Comparison of ENCODE assay signal across 8 cellular contexts in genomic region chr1:25245809-25246599, GRCh38. TPM values are rescaled to one million over a fixed set of nuclear protein-coding genes. Genes with fewer than 3 reads are reported as not detected.
DNase-seq lines count a peak whose midpoint lies in the region; ATAC-seq and TF ChIP-seq lines count a peak whose summit lies in the region.

No MANE protein-coding gene starts in this region.

- H3K27ac ChIP-seq in GM23248 (peak overlapping the region; percentile 96), osteoblast (ENCODE audit: low read depth, low read length) (peak overlapping the region; percentile 99)

- H3K9ac ChIP-seq in GM23248: peak overlapping the region; percentile 96

- no peak overlapping the region for H2AFZ ChIP-seq in GM23248
- no peak overlapping the region for H2AFZ ChIP-seq in osteoblast (ENCODE audit: low read length)

- H3F3A ChIP-seq in GM23248 (ENCODE audit: insufficient read depth): peaks cover 61% of the 10 kb centered on the region

- TF ChIP-seq CTCF in fibroblast of pulmonary artery (IDR thresholded peaks at IDR 0.05; ENCODE audit: low read length, missing control alignments): no peak
- no peak for TF ChIP-seq CTCF in osteoblast (IDR thresholded peaks at IDR 0.05; ENCODE audit: extremely low read depth, low read depth, low read length)

- no peaks in the 10 kb centered on the region for H3K9me2 ChIP-seq in GM23248 (ENCODE audit: insufficient read depth)

- H3K27me3 ChIP-seq in GM23248 (replicated peaks; ENCODE audit: insufficient read depth) (no peaks in the 10 kb centered on the region), osteoblast (ENCODE audit: insufficient read depth, low read length) (no peaks in the 10 kb centered on the region)

- H3K9me3 ChIP-seq in GM23248 (ENCODE audit: low read depth) (no peaks in the 10 kb centered on the region), osteoblast (ENCODE audit: low read depth, low read length) (no peaks in the 10 kb centered on the region)

- peaks cover 35% of the 10 kb centered on the region for H3K4me1 ChIP-seq in GM23248 (ENCODE audit: insufficient read depth)
- peaks cover 25% of the 10 kb centered on the region for H3K4me1 ChIP-seq in osteoblast (ENCODE audit: insufficient read depth, low read length)

- H3K4me2 ChIP-seq in GM23248 (ENCODE audit: unreplicated experiment): peak overlapping the region; percentile 95
- peak overlapping the region; percentile 87 for H3K4me2 ChIP-seq in osteoblast (ENCODE audit: insufficient read depth, low read length)

- in situ Hi-C loops in GM23248 (cut with MboI): loop anchor here (25.0 kb wide), 1 partner anchor 566 kb away; the partner anchor contains the start of genes MTFR1L and SELENON

- WGBS in GM23248 (ENCODE audit: low coverage in 1 of 2, low lambda C conversion rate in 2 of 2, missing lambda C conversion rate in 2 of 2), 2 experiments: 9 to 13% methylated on average over 30 of the region's 30 CpGs

- no peak for ATAC-seq in HG03196 (IDR thresholded peaks at IDR 0.05; ENCODE audit: unreplicated experiment)
- ATAC-seq in HG02870 (IDR thresholded peaks at IDR 0.05; ENCODE audit: unreplicated experiment): no peak

- peaks cover 57% of the 10 kb centered on the region for H3K79me2 ChIP-seq in GM23248 (ENCODE audit: insufficient read depth)
- peaks cover 46% of the 10 kb centered on the region for H3K79me2 ChIP-seq in osteoblast (ENCODE audit: insufficient read depth, low read length)

- H3K4me3 ChIP-seq in GM23248 (peak overlapping the region; percentile 85), fibroblast of pulmonary artery (replicated peaks; ENCODE audit: low read depth, low read length) (peak overlapping the region; percentile 74), osteoblast (ENCODE audit: insufficient read depth, low read length) (peak overlapping the region; percentile 100)

- H3K36me3 ChIP-seq in GM23248 (ENCODE audit: low read depth) (peaks cover 51% of the 10 kb centered on the region), osteoblast (ENCODE audit: insufficient read depth, low read length) (peaks cover 46% of the 10 kb centered on the region)

- DNase-seq in AG08396 (ENCODE audit: low spot score) (peak; percentile 48), GM23248 (peak; percentile 61), SW480 (ENCODE audit: low spot score) (peak; percentile 55), fibroblast of pulmonary artery (ENCODE audit: low read depth) (peak; percentile 56), osteoblast (ENCODE audit: insufficient read length, low spot score, missing footprints) (peak; percentile 82), AG20443 (ENCODE audit: low spot score) (no peak)

- peaks cover 24% of the 10 kb centered on the region; the same call in 1 of the 2 replicates for H4K20me1 ChIP-seq in GM23248 (ENCODE audit: insufficient read depth)
- peaks cover 38% of the 10 kb centered on the region for H4K20me1 ChIP-seq in osteoblast (ENCODE audit: insufficient read depth, low read length)

RNA-seq across cellular contexts. Expression of gene RSRP1, which starts 1.2 kb away (rescaled TPM):
- total RNA-seq in GM23248 (2014; rRNA removed; shearing (Covaris generic)): 138 and 139 TPM in 2 replicates
- polyA plus RNA-seq in GM23248 (2016; fragmentation: Nextera tagmentation; extraction: Ambion mirVana): 86.8 and 113 TPM in 2 replicates
- 102 and 103 TPM in 2 replicates for total RNA-seq in osteoblast

RNA-seq across cellular contexts. Expression of gene SYF2, which starts 13.7 kb away (rescaled TPM):
- 31.7 and 50.3 TPM in 2 replicates for total RNA-seq in GM23248 (2014; rRNA removed; shearing (Covaris generic))
- 39.9 and 40.5 TPM in 2 replicates for polyA plus RNA-seq in GM23248 (2016; fragmentation: Nextera tagmentation; extraction: Ambion mirVana)
- 39.4 and 41.5 TPM in 2 replicates for total RNA-seq in osteoblast

RNA-seq across cellular contexts. Expression of gene RHD, which starts 26.3 kb away (rescaled TPM):
- 0.25 TPM in 1 of 2 replicates, not detected in the other for total RNA-seq in GM23248 (2014; rRNA removed; shearing (Covaris generic))
- polyA plus RNA-seq in GM23248 (2016; fragmentation: Nextera tagmentation; extraction: Ambion mirVana): 0.32 and 0.33 TPM in 2 replicates
- not detected in 2 replicates for total RNA-seq in osteoblast
